In the genomic region with DNA sequence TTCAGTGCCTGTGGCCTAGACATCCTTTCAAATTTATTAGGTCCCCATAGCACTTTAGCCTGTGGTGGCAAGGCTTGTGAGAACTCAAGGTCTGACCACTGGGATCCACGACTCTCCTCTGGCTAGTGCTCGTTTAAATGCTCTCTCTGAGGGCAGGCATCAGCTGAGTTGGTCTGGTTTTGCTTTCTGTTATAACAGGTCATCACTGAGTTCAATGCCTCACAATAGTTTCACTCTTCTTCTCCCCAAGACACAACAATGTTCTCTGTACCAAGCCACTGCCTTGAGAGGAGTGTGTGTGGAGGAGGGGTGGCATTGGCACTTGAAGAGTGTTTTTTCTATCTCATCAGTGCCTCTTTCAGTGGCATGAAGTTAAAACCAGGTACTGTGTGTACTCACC, we compare ENCODE assay signal across 23 cellular contexts.
DNase-seq lines count a peak whose midpoint lies in the region; ATAC-seq and TF ChIP-seq lines count a peak whose summit lies in the region.
"Had no signal": no experiment of that assay in that cellular context is flagged by ENCODE, and none has a peak within 500 bp of the region (broad histone marks: within the 10 kb centered on the region; RNA-seq: fewer than 3 reads in every experiment).

No MANE protein-coding gene starts in this region.

- DNase-seq in GM12864 (ENCODE audit: low read depth) (peak; percentile 10), putamen (ENCODE audit: low spot score) (no peak), SIG-M5 (lab: John Stamatoyannopoulos, UW) (no peak)
- DNase-seq in activated CD4-positive, alpha-beta T cell treated with anti-CD3 and anti-CD28 coated beads, Interleukin-2, amount 50 U/mL, for 48 hours, result no peak
- DNase-seq: activated B cell treated with CpG ODN at 0.5 μM for 24 hours; activated CD8-positive, alpha-beta T cell treated with anti-CD3 and anti-CD28 coated beads, Interleukin-2, amount 10 ng/mL, durations not matched to agents 7 days and 5 days; activated naive CD8-positive, alpha-beta T cell treated with anti-CD3 and anti-CD28 coated beads, Interleukin-2, amount 50 U/mL, for 24 hours; cortex of kidney; lower lobe of right lung; MG63; NCI-H146; NCI-H446; NK-92 treated with Interleukin-12 subunit alpha and Interleukin-12 subunit beta, amount 100 ng/mL, for 24 hours; SK-N-SH; T-helper 9 cell; uterus had no signal

- TF ChIP-seq CTCF in GM12864 (IDR thresholded peaks at IDR 0.05; ENCODE audit: low read depth, low read length, missing control alignments), result no peak

- ATAC-seq in GM18909 (IDR thresholded peaks at IDR 0.05; ENCODE audit: poor library complexity, unreplicated experiment), result peak; percentile 50
- ATAC-seq in HG02571 (IDR thresholded peaks at IDR 0.05; ENCODE audit: unreplicated experiment), result peak; percentile 61
- peak; percentile 51 for ATAC-seq in HG03521 (IDR thresholded peaks at IDR 0.05; ENCODE audit: unreplicated experiment)
- ATAC-seq in GM19328 (IDR thresholded peaks at IDR 0.05; ENCODE audit: unreplicated experiment), result no peak
- ATAC-seq: activated CD8-positive, alpha-beta T cell treated with anti-CD3 and anti-CD28 coated beads, Interleukin-2, amount 10 ng/mL, durations not matched to agents 7 days and 5 days; activated naive CD8-positive, alpha-beta T cell treated with anti-CD3 and anti-CD28 coated beads, Interleukin-2, amount 50 U/mL, for 24 hours; lower lobe of right lung had no signal

- no peak overlapping the region for H3K4me3 ChIP-seq in GM12864 (ENCODE audit: low read depth, low read length)
- H3K4me3 ChIP-seq: BLaER1, lower lobe of right lung, MG63, right atrium auricular region, suprapubic skin, uterus had no signal
